ENCODE assay signal across 1 cellular context in the genomic region with DNA sequence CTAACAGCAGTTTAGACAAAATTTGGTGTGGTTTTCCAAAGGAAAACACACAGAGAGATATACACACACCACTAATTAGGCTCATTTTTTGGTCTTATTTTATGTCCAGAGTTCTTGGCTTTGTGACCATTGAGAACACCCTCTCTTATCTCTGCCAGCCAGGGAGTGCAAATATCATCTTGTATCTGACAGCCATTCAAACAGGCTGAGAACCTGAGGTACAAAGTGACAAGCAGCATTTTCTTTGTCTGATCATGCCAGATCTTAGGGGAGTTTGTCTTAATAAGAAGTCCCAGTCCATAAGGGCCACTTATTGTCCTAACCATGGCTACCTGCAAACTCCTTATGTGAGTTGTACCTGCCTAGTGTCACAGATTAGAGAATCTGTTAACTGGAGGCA.
TF ChIP-seq lines count a peak whose summit lies in the region.

No MANE protein-coding gene starts in this region.

TF ChIP-seq in GM23338, 12 proteins besides CTCF, POLR2A, EP300 and RAD21 (continued from another document):
- TF ChIP-seq, protein P1, sequence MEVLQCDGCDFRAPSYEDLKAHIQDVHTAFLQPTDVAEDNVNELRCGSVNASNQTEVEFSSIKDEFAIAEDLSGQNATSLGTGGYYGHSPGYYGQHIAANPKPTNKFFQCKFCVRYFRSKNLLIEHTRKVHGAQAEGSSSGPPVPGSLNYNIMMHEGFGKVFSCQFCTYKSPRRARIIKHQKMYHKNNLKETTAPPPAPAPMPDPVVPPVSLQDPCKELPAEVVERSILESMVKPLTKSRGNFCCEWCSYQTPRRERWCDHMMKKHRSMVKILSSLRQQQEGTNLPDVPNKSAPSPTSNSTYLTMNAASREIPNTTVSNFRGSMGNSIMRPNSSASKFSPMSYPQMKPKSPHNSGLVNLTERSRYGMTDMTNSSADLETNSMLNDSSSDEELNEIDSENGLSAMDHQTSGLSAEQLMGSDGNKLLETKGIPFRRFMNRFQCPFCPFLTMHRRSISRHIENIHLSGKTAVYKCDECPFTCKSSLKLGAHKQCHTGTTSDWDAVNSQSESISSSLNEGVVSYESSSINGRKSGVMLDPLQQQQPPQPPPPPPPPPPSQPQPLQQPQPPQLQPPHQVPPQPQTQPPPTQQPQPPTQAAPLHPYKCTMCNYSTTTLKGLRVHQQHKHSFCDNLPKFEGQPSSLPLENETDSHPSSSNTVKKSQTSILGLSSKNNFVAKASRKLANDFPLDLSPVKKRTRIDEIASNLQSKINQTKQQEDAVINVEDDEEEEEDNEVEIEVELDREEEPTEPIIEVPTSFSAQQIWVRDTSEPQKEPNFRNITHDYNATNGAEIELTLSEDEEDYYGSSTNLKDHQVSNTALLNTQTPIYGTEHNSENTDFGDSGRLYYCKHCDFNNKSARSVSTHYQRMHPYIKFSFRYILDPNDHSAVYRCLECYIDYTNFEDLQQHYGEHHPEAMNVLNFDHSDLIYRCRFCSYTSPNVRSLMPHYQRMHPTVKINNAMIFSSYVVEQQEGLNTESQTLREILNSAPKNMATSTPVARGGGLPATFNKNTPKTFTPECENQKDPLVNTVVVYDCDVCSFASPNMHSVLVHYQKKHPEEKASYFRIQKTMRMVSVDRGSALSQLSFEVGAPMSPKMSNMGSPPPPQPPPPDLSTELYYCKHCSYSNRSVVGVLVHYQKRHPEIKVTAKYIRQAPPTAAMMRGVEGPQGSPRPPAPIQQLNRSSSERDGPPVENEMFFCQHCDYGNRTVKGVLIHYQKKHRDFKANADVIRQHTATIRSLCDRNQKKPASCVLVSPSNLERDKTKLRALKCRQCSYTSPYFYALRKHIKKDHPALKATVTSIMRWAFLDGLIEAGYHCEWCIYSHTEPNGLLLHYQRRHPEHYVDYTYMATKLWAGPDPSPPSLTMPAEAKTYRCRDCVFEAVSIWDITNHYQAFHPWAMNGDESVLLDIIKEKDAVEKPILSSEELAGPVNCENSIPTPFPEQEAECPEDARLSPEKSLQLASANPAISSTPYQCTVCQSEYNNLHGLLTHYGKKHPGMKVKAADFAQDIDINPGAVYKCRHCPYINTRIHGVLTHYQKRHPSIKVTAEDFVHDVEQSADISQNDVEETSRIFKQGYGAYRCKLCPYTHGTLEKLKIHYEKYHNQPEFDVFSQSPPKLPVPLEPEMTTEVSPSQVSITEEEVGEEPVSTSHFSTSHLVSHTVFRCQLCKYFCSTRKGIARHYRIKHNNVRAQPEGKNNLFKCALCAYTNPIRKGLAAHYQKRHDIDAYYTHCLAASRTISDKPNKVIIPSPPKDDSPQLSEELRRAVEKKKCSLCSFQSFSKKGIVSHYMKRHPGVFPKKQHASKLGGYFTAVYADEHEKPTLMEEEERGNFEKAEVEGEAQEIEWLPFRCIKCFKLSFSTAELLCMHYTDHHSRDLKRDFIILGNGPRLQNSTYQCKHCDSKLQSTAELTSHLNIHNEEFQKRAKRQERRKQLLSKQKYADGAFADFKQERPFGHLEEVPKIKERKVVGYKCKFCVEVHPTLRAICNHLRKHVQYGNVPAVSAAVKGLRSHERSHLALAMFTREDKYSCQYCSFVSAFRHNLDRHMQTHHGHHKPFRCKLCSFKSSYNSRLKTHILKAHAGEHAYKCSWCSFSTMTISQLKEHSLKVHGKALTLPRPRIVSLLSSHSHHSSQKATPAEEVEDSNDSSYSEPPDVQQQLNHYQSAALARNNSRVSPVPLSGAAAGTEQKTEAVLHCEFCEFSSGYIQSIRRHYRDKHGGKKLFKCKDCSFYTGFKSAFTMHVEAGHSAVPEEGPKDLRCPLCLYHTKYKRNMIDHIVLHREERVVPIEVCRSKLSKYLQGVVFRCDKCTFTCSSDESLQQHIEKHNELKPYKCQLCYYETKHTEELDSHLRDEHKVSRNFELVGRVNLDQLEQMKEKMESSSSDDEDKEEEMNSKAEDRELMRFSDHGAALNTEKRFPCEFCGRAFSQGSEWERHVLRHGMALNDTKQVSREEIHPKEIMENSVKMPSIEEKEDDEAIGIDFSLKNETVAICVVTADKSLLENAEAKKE (CRISPR knock-in tag; IDR thresholded peaks at IDR 0.05) = no peak
- TF ChIP-seq ZNF331 (CRISPR knock-in tag; IDR thresholded peaks at IDR 0.05; ENCODE audit: low read depth) = no peak
- no peak for TF ChIP-seq ZNF114 (CRISPR knock-in tag; IDR thresholded peaks at IDR 0.05)
- TF ChIP-seq STAT1 (IDR thresholded peaks at IDR 0.05; ENCODE audit: unreplicated experiment) = no peak
- TF ChIP-seq, protein P2, sequence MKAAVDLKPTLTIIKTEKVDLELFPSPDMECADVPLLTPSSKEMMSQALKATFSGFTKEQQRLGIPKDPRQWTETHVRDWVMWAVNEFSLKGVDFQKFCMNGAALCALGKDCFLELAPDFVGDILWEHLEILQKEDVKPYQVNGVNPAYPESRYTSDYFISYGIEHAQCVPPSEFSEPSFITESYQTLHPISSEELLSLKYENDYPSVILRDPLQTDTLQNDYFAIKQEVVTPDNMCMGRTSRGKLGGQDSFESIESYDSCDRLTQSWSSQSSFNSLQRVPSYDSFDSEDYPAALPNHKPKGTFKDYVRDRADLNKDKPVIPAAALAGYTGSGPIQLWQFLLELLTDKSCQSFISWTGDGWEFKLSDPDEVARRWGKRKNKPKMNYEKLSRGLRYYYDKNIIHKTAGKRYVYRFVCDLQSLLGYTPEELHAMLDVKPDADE (IDR thresholded peaks at IDR 0.05) = no peak
